Comparison of ENCODE assay signal across 8 cellular contexts in the genomic region with DNA sequence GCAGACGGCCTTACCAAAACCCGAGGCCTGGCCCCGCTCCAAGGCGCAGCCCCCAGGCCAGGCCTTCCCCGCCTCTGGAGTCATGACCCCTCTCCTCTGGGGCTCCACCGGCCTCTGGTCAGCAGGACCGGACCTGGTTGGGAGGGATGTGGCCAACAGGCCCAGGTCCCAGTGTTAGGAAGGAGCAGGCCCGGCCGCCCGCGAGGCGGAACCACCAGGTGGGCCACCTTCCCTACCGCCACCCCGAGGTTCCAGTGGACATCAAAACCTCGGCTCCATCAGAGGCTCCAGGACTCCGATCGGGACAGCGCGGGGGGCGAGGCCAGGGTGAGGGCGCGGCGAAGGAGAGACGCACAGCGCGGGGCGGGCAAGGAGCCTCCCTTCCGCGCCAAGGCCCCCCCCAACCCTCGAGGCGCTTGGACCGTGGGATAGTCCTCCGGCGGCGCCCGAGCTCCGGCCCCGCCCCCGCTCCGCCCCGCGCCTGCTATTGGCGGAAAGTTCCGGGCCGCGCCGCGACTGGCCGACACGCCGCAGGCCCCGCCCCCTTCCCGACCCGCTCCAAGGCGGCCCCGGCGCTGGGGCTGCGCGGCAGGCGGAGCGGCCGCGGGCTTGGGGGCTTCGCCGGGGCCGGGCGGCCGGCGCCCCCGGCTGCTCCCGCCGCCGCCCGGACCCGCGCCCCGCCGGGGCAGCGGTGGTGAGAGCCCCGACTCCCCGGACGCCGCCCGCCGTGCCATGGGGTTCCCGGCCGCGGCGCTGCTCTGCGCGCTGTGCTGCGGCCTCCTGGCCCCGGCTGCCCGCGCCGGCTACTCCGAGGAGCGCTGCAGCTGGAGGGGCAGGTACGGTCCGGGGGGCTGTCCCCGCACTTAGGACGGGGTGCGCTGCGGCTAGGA. TPM values are rescaled to one million over a fixed set of nuclear protein-coding genes. Genes with fewer than 3 reads are reported as not detected.
A peak's percentile ranks its signal among the peaks of the same experiment; 100 is the strongest.
DNase-seq lines count a peak whose midpoint lies in the region; ATAC-seq and TF ChIP-seq lines count a peak whose summit lies in the region.

A gene (plus strand): TSS at position 561 of the 890 bp plus-strand sequence. CDS start 172 bp downstream, at position 733.

- H3K36me3 Mint-ChIP-seq in activated CD4-positive, alpha-beta T cell treated with anti-CD3 and anti-CD28 coated beads, Interleukin-2, amount 10 ng/mL, durations not matched to agents 24 days and 14 days (ENCODE audit: low read depth) = no peaks in the 10 kb centered on the region

- peak within 1 kb of the TSS; percentile 62 for H3K4me3 Mint-ChIP-seq in activated CD4-positive, alpha-beta T cell treated with anti-CD3 and anti-CD28 coated beads, Interleukin-2, amount 10 ng/mL, durations not matched to agents 24 days and 14 days

- peaks cover 4% of the 10 kb centered on the region for H3K4me1 Mint-ChIP-seq in activated CD4-positive, alpha-beta T cell treated with anti-CD3 and anti-CD28 coated beads, Interleukin-2, amount 10 ng/mL, durations not matched to agents 24 days and 14 days

- H3K27me3 Mint-ChIP-seq in activated CD4-positive, alpha-beta T cell treated with anti-CD3 and anti-CD28 coated beads, Interleukin-2, amount 10 ng/mL, durations not matched to agents 24 days and 14 days = peaks cover 24% of the 10 kb centered on the region

- peak; percentile 98 for DNase-seq in GM10266 (ENCODE audit: extremely low spot score)
- peak; percentile 21 for DNase-seq in NCI-H345 treated with DMSO at 0.1 percent for 48 hours (lab: John Stamatoyannopoulos, UW; ENCODE audit: unreplicated experiment)
- peak; percentile 98 for DNase-seq in activated CD4-positive, alpha-beta T cell treated with anti-CD3 and anti-CD28 coated beads, Interleukin-2, amount 10 ng/mL, durations not matched to agents 24 days and 14 days
- DNase-seq in kidney tubule cell (ENCODE audit: low spot score) = peak; percentile 89
- peak; percentile 75 to 90 for DNase-seq in stimulated activated CD4-positive, alpha-beta T cell treated with anti-CD3 and anti-CD28 coated beads, Interleukin-1b, Interleukin-23, amount 100 ng/mL, for 1 hour (ENCODE audit: low read depth in 2 of 2)

- H3K9me3 Mint-ChIP-seq in activated CD4-positive, alpha-beta T cell treated with anti-CD3 and anti-CD28 coated beads, Interleukin-2, amount 10 ng/mL, durations not matched to agents 24 days and 14 days = no peaks in the 10 kb centered on the region

- H3K27ac Mint-ChIP-seq in activated CD4-positive, alpha-beta T cell treated with anti-CD3 and anti-CD28 coated beads, Interleukin-2, amount 10 ng/mL, durations not matched to agents 24 days and 14 days = no peak within 1 kb of the TSS

- intact Hi-C loops in activated CD4-positive, alpha-beta T cell treated with anti-CD3 and anti-CD28 coated beads, Interleukin-2, amount 10 ng/mL, durations not matched to agents 24 days and 14 days (cut with micrococcal nuclease) = loop anchor here (1.0 kb wide), 1 partner anchor 26 kb away; no protein-coding TSS in a partner anchor

- no peak for TF ChIP-seq CTCF in GM10266 (IDR thresholded peaks at IDR 0.05; ENCODE audit: control insufficient read depth, insufficient read depth, low read depth, missing control alignments)

- H3K27ac ChIP-seq in cingulate gyrus (ENCODE audit: low read depth, low read length) = peak within 1 kb of the TSS; percentile 88

- peak; percentile 66 for ATAC-seq in HG02852 (IDR thresholded peaks at IDR 0.05; ENCODE audit: unreplicated experiment)
- no peak for ATAC-seq in HG03039 (IDR thresholded peaks at IDR 0.05; ENCODE audit: unreplicated experiment)

RNA-seq across cellular contexts. Expression of the gene that starts here (rescaled TPM):
- total RNA-seq in activated CD4-positive, alpha-beta T cell treated with anti-CD3 and anti-CD28 coated beads, Interleukin-2, amount 10 ng/mL, durations not matched to agents 24 days and 14 days = 27.7 and 30.2 TPM in 2 replicates

Comparison
In these comparisons a context has a peak if more than half of its experiments do, and no peak if none do; other contexts are left out.
1. DNase-seq: peak in every context shown above with its lines; median percentile 98 in GM10266; 98 in activated CD4-positive, alpha-beta T cell treated with anti-CD3 and anti-CD28 coated beads, Interleukin-2, amount 10 ng/mL, durations not matched to agents 24 days and 14 days; 89 in kidney tubule cell; 82 in stimulated activated CD4-positive, alpha-beta T cell treated with anti-CD3 and anti-CD28 coated beads, Interleukin-1b, Interleukin-23, amount 100 ng/mL, for 1 hour; 21 in NCI-H345 treated with DMSO at 0.1 percent for 48 hours.